Comparison of ENCODE assay signal across 20 cellular contexts in the genomic region with DNA sequence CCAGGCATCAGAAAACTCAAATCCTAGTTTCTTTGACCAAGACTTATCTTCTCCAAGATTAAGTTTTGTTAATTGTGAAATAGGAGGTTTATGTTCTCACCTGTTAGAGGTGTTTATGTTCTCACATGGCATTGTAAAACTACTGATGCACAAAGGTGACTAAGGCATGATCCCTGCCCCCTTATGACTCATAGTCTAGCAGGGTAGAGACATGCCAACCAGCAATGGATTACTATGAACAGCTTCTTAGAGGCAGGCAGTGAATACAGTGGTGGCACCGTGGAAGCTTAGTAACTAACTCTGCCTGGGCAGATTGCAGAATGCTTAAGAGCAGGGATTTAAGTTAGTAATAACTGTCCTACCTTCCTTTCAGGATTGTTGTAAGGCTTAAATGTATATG.
DNase-seq lines count a peak whose midpoint lies in the region; ATAC-seq, FAIRE-seq and TF ChIP-seq lines count a peak whose summit lies in the region.
"Had no signal": no experiment of that assay in that cellular context is flagged by ENCODE, and none has a peak within 500 bp of the region (broad histone marks: within the 10 kb centered on the region; RNA-seq: fewer than 3 reads in every experiment).

No MANE protein-coding gene starts in this region.

- no peak overlapping the region for H3K4me3 Mint-ChIP-seq in activated CD4-positive, alpha-beta T cell treated with anti-CD3 and anti-CD28 coated beads for 36 hours
- H3K4me3 Mint-ChIP-seq in activated CD4-positive, alpha-beta T cell treated with anti-CD3 and anti-CD28 coated beads, Interleukin-2, amount 10 ng/mL, durations not matched to agents 7 days and 5 days: no peak overlapping the region
- H3K4me3 Mint-ChIP-seq: CD4-positive, alpha-beta memory T cell; GM23338 had no signal

- H3K27ac Mint-ChIP-seq in activated CD4-positive, alpha-beta T cell treated with anti-CD3 and anti-CD28 coated beads for 36 hours: no peak overlapping the region
- H3K27ac Mint-ChIP-seq in activated CD4-positive, alpha-beta T cell treated with anti-CD3 and anti-CD28 coated beads, Interleukin-2, amount 10 ng/mL, durations not matched to agents 7 days and 5 days: no peak overlapping the region
- H3K27ac Mint-ChIP-seq: CD4-positive, alpha-beta memory T cell; GM23338 had no signal

- no peaks in the 10 kb centered on the region for H3K4me1 Mint-ChIP-seq in activated CD4-positive, alpha-beta T cell treated with anti-CD3 and anti-CD28 coated beads for 36 hours
- no peaks in the 10 kb centered on the region for H3K4me1 Mint-ChIP-seq in activated CD4-positive, alpha-beta T cell treated with anti-CD3 and anti-CD28 coated beads, Interleukin-2, amount 10 ng/mL, durations not matched to agents 7 days and 5 days
- H3K4me1 Mint-ChIP-seq: GM23338 had no signal

- no peaks in the 10 kb centered on the region for H3K27me3 ChIP-seq in RWPE2 (ENCODE audit: insufficient read depth, poor library complexity, severe bottlenecking)
- no peaks in the 10 kb centered on the region for H3K27me3 ChIP-seq in small intestine (ENCODE audit: control insufficient read depth in 2 of 2, insufficient read depth in 2 of 2, low read length in 2 of 2)
- H3K27me3 ChIP-seq: MG63, Peyer's patch had no signal

- intact Hi-C loops in activated CD4-positive, alpha-beta T cell treated with anti-CD3 and anti-CD28 coated beads for 36 hours (cut with DNase I, micrococcal nuclease): no loop called here

- H3K27me3 Mint-ChIP-seq in activated CD4-positive, alpha-beta T cell treated with anti-CD3 and anti-CD28 coated beads for 36 hours: no peaks in the 10 kb centered on the region
- no peaks in the 10 kb centered on the region for H3K27me3 Mint-ChIP-seq in activated CD4-positive, alpha-beta T cell treated with anti-CD3 and anti-CD28 coated beads, Interleukin-2, amount 10 ng/mL, durations not matched to agents 7 days and 5 days
- H3K27me3 Mint-ChIP-seq: CD4-positive, alpha-beta memory T cell had no signal

- H3K27ac ChIP-seq in RWPE2 (ENCODE audit: poor library complexity, severe bottlenecking) (no peak overlapping the region), small intestine (ENCODE audit: low read depth in 1 of 2, low read length in 1 of 2) (no peak overlapping the region)
- H3K27ac ChIP-seq: 22Rv1, Peyer's patch had no signal

- H3K9me3 Mint-ChIP-seq in activated CD4-positive, alpha-beta T cell treated with anti-CD3 and anti-CD28 coated beads for 36 hours (ENCODE audit: low read depth): no peaks in the 10 kb centered on the region
- no peaks in the 10 kb centered on the region for H3K9me3 Mint-ChIP-seq in activated CD4-positive, alpha-beta T cell treated with anti-CD3 and anti-CD28 coated beads, Interleukin-2, amount 10 ng/mL, durations not matched to agents 7 days and 5 days
- H3K9me3 Mint-ChIP-seq: GM23338 had no signal

- WGBS in small intestine, 3 donors: 42 to 83% (median 67%) methylated on average over 1 of the region's 1 CpG

- peak; percentile 72 for ATAC-seq in activated CD4-positive, alpha-beta T cell treated with anti-CD3 and anti-CD28 coated beads for 36 hours
- peak; percentile 82 for ATAC-seq in RWPE2 (ENCODE audit: low read depth)
- ATAC-seq in esophagus mucosa: peak; percentile 28
- ATAC-seq in GM18861 (IDR thresholded peaks at IDR 0.05; ENCODE audit: unreplicated experiment): no peak
- no peak for ATAC-seq in HG03342 (IDR thresholded peaks at IDR 0.05; ENCODE audit: unreplicated experiment)
- ATAC-seq: GM23338, HCT116 had no signal

- no peaks in the 10 kb centered on the region for H3K36me3 ChIP-seq in RWPE2 (ENCODE audit: low read depth)
- no peaks in the 10 kb centered on the region for H3K36me3 ChIP-seq in small intestine (ENCODE audit: control insufficient read depth in 2 of 2, insufficient read depth in 2 of 2, low read length in 2 of 2)
- H3K36me3 ChIP-seq: MG63, Peyer's patch had no signal

- no peak for TF ChIP-seq CTCF in RWPE2 (IDR thresholded peaks at IDR 0.05; ENCODE audit: poor library complexity, severe bottlenecking)

- CTCF ChIA-PET in activated CD4-positive, alpha-beta T cell treated with anti-CD3 and anti-CD28 coated beads for 36 hours (lab: Charles Lee): no interaction called here
- CTCF ChIA-PET in activated CD4-positive, alpha-beta T cell treated with anti-CD3 and anti-CD28 coated beads, Interleukin-2, amount 10 ng/mL, durations not matched to agents 7 days and 5 days (lab: Charles Lee): no interaction called here

- H3K4me3 ChIP-seq in RWPE2 (ENCODE audit: severe bottlenecking) (no peak overlapping the region), small intestine (ENCODE audit: low read depth in 1 of 2, low read length in 2 of 2) (no peak overlapping the region)
- H3K4me3 ChIP-seq: GM23338, MG63, Peyer's patch had no signal

- H3K4me1 ChIP-seq in RWPE2 (ENCODE audit: insufficient read depth, poor library complexity, severe bottlenecking): no peaks in the 10 kb centered on the region
- H3K4me1 ChIP-seq in small intestine (ENCODE audit: control insufficient read depth in 2 of 2, insufficient read depth in 1 of 2, low read depth in 1 of 2, low read length in 1 of 2): no peaks in the 10 kb centered on the region

- DNase-seq in activated CD4-positive, alpha-beta T cell treated with anti-CD3 and anti-CD28 coated beads for 36 hours: peak; percentile 9
- DNase-seq in activated CD4-positive, alpha-beta T cell treated with anti-CD3 and anti-CD28 coated beads, Interleukin-2, amount 10 ng/mL, durations not matched to agents 7 days and 5 days: no peak
- DNase-seq in RWPE2 (ENCODE audit: low spot score) (no peak), small intestine (peak; percentile 53), NCI-H524 treated with DMSO at 0.1 percent for 48 hours (lab: John Stamatoyannopoulos, UW) (no peak)
- DNase-seq: CD4-positive, alpha-beta memory T cell; DMS79 treated with DMSO at 0.1 percent for 48 hours; KG1; MG63; NCI-H1092 treated with DMSO at 0.1 percent for 48 hours; NCI-H2081 treated with DMSO at 0.1 percent for 48 hours; NCI-H510A treated with DMSO at 0.1 percent for 48 hours; SIG-M5 had no signal

- no peaks in the 10 kb centered on the region for H3K9me3 ChIP-seq in RWPE2 (ENCODE audit: severe bottlenecking)
- H3K9me3 ChIP-seq in small intestine (ENCODE audit: control insufficient read depth, low read depth): no peaks in the 10 kb centered on the region
- H3K9me3 ChIP-seq: MG63, Peyer's patch had no signal

- no peaks in the 10 kb centered on the region for H3K36me3 Mint-ChIP-seq in activated CD4-positive, alpha-beta T cell treated with anti-CD3 and anti-CD28 coated beads for 36 hours (ENCODE audit: low read depth)
- H3K36me3 Mint-ChIP-seq in activated CD4-positive, alpha-beta T cell treated with anti-CD3 and anti-CD28 coated beads, Interleukin-2, amount 10 ng/mL, durations not matched to agents 7 days and 5 days (ENCODE audit: low read depth): no peaks in the 10 kb centered on the region
- H3K36me3 Mint-ChIP-seq: CD4-positive, alpha-beta memory T cell had no signal

- POLR2A ChIA-PET in activated CD4-positive, alpha-beta T cell treated with anti-CD3 and anti-CD28 coated beads for 36 hours (lab: Charles Lee): no interaction called here
- POLR2A ChIA-PET in activated CD4-positive, alpha-beta T cell treated with anti-CD3 and anti-CD28 coated beads, Interleukin-2, amount 10 ng/mL, durations not matched to agents 7 days and 5 days (lab: Charles Lee): no interaction called here

- no peak for FAIRE-seq in small intestine (lab: Jason Lieb, UNC)

Comparison
In these comparisons a context has a peak if more than half of its experiments do, and no peak if none do; other contexts are left out.
1. DNase-seq: peak in activated CD4-positive, alpha-beta T cell treated with anti-CD3 and anti-CD28 coated beads for 36 hours (single experiment) and small intestine (single experiment); none in activated CD4-positive, alpha-beta T cell treated with anti-CD3 and anti-CD28 coated beads, Interleukin-2, amount 10 ng/mL, durations not matched to agents 7 days and 5 days (single experiment), RWPE2 (single experiment) and NCI-H524 treated with DMSO at 0.1 percent for 48 hours (single experiment).
2. ATAC-seq: peak in activated CD4-positive, alpha-beta T cell treated with anti-CD3 and anti-CD28 coated beads for 36 hours (single experiment), RWPE2 (single experiment) and esophagus mucosa (single experiment); none in GM18861 (single experiment) and HG03342 (single experiment).